1 cellular context compared by ENCODE assay signal in genomic region chr18:59681521-59682004, GRCh38.
TF ChIP-seq lines count a peak whose summit lies in the region.

No MANE protein-coding gene starts in this region.

TF ChIP-seq in HEK293, 187 proteins besides CTCF, POLR2A, EP300 and RAD21 (continued from another document):
- TF ChIP-seq, protein P1, sequence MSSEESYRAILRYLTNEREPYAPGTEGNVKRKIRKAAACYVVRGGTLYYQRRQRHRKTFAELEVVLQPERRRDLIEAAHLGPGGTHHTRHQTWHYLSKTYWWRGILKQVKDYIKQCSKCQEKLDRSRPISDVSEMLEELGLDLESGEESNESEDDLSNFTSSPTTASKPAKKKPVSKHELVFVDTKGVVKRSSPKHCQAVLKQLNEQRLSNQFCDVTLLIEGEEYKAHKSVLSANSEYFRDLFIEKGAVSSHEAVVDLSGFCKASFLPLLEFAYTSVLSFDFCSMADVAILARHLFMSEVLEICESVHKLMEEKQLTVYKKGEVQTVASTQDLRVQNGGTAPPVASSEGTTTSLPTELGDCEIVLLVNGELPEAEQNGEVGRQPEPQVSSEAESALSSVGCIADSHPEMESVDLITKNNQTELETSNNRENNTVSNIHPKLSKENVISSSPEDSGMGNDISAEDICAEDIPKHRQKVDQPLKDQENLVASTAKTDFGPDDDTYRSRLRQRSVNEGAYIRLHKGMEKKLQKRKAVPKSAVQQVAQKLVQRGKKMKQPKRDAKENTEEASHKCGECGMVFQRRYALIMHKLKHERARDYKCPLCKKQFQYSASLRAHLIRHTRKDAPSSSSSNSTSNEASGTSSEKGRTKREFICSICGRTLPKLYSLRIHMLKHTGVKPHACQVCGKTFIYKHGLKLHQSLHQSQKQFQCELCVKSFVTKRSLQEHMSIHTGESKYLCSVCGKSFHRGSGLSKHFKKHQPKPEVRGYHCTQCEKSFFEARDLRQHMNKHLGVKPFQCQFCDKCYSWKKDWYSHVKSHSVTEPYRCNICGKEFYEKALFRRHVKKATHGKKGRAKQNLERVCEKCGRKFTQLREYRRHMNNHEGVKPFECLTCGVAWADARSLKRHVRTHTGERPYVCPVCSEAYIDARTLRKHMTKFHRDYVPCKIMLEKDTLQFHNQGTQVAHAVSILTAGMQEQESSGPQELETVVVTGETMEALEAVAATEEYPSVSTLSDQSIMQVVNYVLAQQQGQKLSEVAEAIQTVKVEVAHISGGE (tag by site-specific recombination; conservative IDR thresholded peaks at IDR 0.05; ENCODE audit: low read depth) = no peak
- TF ChIP-seq ZNF768 (tag by site-specific recombination; IDR thresholded peaks at IDR 0.05) (no peak), PRDM6 (tag by site-specific recombination; IDR thresholded peaks at IDR 0.05) (peak; percentile 43; the same call in 1 of the 2 replicates), ZNF302 (tag by site-specific recombination; IDR thresholded peaks at IDR 0.05; ENCODE audit: low read depth) (no peak), HOXA7 (CRISPR knock-in tag; IDR thresholded peaks at IDR 0.05; ENCODE audit: borderline replicate concordance) (no peak), ZNF510 (tag by site-specific recombination; IDR thresholded peaks at IDR 0.05; ENCODE audit: insufficient replicate concordance) (no peak), MZF1 (tag by site-specific recombination; IDR thresholded peaks at IDR 0.05; ENCODE audit: borderline replicate concordance) (no peak), ZNF473 (tag by site-specific recombination; IDR thresholded peaks at IDR 0.05) (no peak), ZSCAN30 (tag by site-specific recombination; IDR thresholded peaks at IDR 0.05) (no peak), ZNF501 (tag by site-specific recombination; IDR thresholded peaks at IDR 0.05) (no peak), ZNF175 (tag by site-specific recombination; IDR thresholded peaks at IDR 0.05) (no peak), TCF7L2 (IDR thresholded peaks at IDR 0.05; ENCODE audit: borderline replicate concordance, low read depth, low read length) (peak; percentile 94), HOXD13 (CRISPR knock-in tag; IDR thresholded peaks at IDR 0.05; ENCODE audit: borderline replicate concordance) (no peak), ZNF24 (tag by site-specific recombination; IDR thresholded peaks at IDR 0.05) (no peak), ZNF777 (tag by site-specific recombination; IDR thresholded peaks at IDR 0.05; ENCODE audit: borderline replicate concordance) (no peak), ZNF837 (tag by site-specific recombination; IDR thresholded peaks at IDR 0.05) (no peak), ZNF214 (tag by site-specific recombination; IDR thresholded peaks at IDR 0.05; ENCODE audit: borderline replicate concordance) (no peak), ZNF549 (tag by site-specific recombination; IDR thresholded peaks at IDR 0.05) (no peak), ZNF701 (tag by site-specific recombination; IDR thresholded peaks at IDR 0.05) (no peak), ZNF121 (tag by site-specific recombination; IDR thresholded peaks at IDR 0.05) (no peak), KLF10 (tag by site-specific recombination; IDR thresholded peaks at IDR 0.05) (no peak), ZNF169 (tag by site-specific recombination; IDR thresholded peaks at IDR 0.05) (no peak), ZNF423 (tag by site-specific recombination; IDR thresholded peaks at IDR 0.05) (no peak), ZNF776 (tag by site-specific recombination; IDR thresholded peaks at IDR 0.05; ENCODE audit: borderline replicate concordance) (no peak), ZNF10 (tag by site-specific recombination; IDR thresholded peaks at IDR 0.05) (no peak), MEIS1 (CRISPR knock-in tag; IDR thresholded peaks at IDR 0.05; ENCODE audit: borderline replicate concordance) (no peak)
- TF ChIP-seq, protein P2, sequence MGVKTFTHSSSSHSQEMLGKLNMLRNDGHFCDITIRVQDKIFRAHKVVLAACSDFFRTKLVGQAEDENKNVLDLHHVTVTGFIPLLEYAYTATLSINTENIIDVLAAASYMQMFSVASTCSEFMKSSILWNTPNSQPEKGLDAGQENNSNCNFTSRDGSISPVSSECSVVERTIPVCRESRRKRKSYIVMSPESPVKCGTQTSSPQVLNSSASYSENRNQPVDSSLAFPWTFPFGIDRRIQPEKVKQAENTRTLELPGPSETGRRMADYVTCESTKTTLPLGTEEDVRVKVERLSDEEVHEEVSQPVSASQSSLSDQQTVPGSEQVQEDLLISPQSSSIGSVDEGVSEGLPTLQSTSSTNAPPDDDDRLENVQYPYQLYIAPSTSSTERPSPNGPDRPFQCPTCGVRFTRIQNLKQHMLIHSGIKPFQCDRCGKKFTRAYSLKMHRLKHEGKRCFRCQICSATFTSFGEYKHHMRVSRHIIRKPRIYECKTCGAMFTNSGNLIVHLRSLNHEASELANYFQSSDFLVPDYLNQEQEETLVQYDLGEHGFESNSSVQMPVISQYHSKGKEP (tag by site-specific recombination; IDR thresholded peaks at IDR 0.05) = 0 out of 2 replicates have a peak, but pooled peaks have one; percentile 48
- TF ChIP-seq, protein P3, sequence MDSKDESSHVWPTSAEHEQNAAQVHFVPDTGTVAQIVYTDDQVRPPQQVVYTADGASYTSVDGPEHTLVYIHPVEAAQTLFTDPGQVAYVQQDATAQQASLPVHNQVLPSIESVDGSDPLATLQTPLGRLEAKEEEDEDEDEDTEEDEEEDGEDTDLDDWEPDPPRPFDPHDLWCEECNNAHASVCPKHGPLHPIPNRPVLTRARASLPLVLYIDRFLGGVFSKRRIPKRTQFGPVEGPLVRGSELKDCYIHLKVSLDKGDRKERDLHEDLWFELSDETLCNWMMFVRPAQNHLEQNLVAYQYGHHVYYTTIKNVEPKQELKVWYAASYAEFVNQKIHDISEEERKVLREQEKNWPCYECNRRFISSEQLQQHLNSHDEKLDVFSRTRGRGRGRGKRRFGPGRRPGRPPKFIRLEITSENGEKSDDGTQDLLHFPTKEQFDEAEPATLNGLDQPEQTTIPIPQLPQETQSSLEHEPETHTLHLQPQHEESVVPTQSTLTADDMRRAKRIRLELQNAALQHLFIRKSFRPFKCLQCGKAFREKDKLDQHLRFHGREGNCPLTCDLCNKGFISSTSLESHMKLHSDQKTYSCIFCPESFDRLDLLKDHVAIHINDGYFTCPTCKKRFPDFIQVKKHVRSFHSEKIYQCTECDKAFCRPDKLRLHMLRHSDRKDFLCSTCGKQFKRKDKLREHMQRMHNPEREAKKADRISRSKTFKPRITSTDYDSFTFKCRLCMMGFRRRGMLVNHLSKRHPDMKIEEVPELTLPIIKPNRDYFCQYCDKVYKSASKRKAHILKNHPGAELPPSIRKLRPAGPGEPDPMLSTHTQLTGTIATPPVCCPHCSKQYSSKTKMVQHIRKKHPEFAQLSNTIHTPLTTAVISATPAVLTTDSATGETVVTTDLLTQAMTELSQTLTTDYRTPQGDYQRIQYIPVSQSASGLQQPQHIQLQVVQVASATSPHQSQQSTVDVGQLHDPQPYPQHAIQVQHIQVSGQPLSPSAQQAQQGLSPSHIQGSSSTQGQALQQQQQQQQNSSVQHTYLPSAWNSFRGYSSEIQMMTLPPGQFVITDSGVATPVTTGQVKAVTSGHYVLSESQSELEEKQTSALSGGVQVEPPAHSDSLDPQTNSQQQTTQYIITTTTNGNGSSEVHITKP (tag by site-specific recombination; IDR thresholded peaks at IDR 0.05) = peak; percentile 35; the same call in 1 of the 2 replicates
- TF ChIP-seq, protein P4, sequence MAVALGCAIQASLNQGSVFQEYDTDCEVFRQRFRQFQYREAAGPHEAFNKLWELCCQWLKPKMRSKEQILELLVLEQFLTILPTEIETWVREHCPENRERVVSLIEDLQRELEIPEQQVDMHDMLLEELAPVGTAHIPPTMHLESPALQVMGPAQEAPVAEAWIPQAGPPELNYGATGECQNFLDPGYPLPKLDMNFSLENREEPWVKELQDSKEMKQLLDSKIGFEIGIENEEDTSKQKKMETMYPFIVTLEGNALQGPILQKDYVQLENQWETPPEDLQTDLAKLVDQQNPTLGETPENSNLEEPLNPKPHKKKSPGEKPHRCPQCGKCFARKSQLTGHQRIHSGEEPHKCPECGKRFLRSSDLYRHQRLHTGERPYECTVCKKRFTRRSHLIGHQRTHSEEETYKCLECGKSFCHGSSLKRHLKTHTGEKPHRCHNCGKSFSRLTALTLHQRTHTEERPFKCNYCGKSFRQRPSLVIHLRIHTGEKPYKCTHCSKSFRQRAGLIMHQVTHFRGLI (tag by site-specific recombination; IDR thresholded peaks at IDR 0.05) = 0 out of 2 replicates have a peak, but pooled peaks have one; percentile 47
- TF ChIP-seq, protein P5, sequence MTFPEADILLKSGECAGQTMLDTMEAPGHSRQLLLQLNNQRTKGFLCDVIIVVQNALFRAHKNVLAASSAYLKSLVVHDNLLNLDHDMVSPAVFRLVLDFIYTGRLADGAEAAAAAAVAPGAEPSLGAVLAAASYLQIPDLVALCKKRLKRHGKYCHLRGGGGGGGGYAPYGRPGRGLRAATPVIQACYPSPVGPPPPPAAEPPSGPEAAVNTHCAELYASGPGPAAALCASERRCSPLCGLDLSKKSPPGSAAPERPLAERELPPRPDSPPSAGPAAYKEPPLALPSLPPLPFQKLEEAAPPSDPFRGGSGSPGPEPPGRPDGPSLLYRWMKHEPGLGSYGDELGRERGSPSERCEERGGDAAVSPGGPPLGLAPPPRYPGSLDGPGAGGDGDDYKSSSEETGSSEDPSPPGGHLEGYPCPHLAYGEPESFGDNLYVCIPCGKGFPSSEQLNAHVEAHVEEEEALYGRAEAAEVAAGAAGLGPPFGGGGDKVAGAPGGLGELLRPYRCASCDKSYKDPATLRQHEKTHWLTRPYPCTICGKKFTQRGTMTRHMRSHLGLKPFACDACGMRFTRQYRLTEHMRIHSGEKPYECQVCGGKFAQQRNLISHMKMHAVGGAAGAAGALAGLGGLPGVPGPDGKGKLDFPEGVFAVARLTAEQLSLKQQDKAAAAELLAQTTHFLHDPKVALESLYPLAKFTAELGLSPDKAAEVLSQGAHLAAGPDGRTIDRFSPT (tag by site-specific recombination; IDR thresholded peaks at IDR 0.05) = no peak
